In the genomic region with DNA sequence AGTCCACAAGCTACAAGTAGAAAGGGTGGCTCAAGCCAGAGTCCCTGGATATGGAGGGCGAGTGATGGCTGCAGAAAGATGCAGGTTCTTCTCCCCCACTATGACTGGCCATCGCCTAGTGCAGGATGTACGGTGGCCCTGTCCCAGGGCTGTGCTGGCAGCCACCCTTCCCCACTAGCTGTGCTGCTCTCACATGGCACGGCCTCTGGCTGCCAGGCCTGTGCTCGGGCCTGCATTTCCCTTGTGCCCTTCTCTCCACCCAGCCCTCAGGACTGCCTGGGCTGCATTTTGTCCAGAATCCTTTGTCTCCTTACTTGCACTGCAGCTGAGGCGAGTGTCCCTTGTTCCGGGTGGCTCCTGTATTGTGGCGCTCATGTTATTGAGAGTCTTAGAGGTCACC, we compare ENCODE assay signal across 15 cellular contexts.
"Had no signal": no experiment of that assay in that cellular context is flagged by ENCODE, and none has a peak within 500 bp of the region (broad histone marks: within the 10 kb centered on the region; RNA-seq: fewer than 3 reads in every experiment).

No MANE protein-coding gene starts in this region.

- DNase-seq: activated B cell treated with CpG ODN at 0.5 μM for 24 hours; cortex of kidney; effector CD8-positive, alpha-beta T cell; esophagus squamous epithelium had no signal

- H3K27ac ChIP-seq: brain microvascular endothelial cell, suprapubic skin had no signal

- H3K36me3 Mint-ChIP-seq: T-cell had no signal

- H3K27me3 ChIP-seq: hepatocyte had no signal

- H3K36me3 ChIP-seq: brain microvascular endothelial cell, esophagus squamous epithelium, prostate gland, suprapubic skin had no signal

- H3K4me3 ChIP-seq: esophagus squamous epithelium, hepatocyte, prostate gland, skin epidermis, suprapubic skin had no signal

- H3K9me3 ChIP-seq: esophagus squamous epithelium, prostate gland, suprapubic skin had no signal

- H3K27ac Mint-ChIP-seq: activated B cell treated with CpG ODN at 0.5 μM for 24 hours; activated naive CD4-positive, alpha-beta T cell treated with anti-CD3 and anti-CD28 coated beads, Interleukin-2, amount 10 ng/mL, durations not matched to agents 7 days and 5 days; activated naive CD8-positive, alpha-beta T cell treated with anti-CD3 and anti-CD28 coated beads, Interleukin-2, amount 50 U/mL, for 24 hours; nephron progenitor cell; stimulated activated naive CD8-positive, alpha-beta T cell treated with anti-CD3 and anti-CD28 coated beads, Interleukin-15, amount 100 ng/mL, for 72 hours; T-cell had no signal

- H3K9me3 Mint-ChIP-seq: activated B cell treated with CpG ODN at 0.5 μM for 24 hours; activated naive CD4-positive, alpha-beta T cell treated with anti-CD3 and anti-CD28 coated beads, Interleukin-2, amount 10 ng/mL, durations not matched to agents 7 days and 5 days; activated naive CD8-positive, alpha-beta T cell treated with anti-CD3 and anti-CD28 coated beads, Interleukin-2, amount 50 U/mL, for 24 hours; central memory CD8-positive, alpha-beta T cell; nephron progenitor cell; stimulated activated naive CD8-positive, alpha-beta T cell treated with anti-CD3 and anti-CD28 coated beads, Interleukin-15, amount 100 ng/mL, for 72 hours; T-cell had no signal
